25 cellular contexts compared by ENCODE assay signal in the genomic region with DNA sequence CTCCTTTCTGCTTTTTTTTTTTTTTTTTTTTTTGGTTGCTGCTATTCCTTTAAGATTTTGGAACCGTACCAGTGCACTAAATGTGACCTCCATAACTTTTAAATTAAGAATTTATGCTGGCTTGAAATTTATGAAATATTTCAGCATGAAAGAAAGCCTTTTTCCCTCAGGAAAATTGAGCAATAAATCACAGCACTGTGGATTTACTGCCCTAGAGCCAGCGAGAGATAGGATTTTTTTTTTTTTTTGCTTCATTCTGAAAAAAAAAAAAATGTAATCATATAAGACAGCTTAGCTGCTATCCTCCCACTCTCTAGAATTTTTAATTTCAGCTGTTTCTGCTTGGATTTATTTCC.
"Had no signal": no experiment of that assay in that cellular context is flagged by ENCODE, and none has a peak within 500 bp of the region (broad histone marks: within the 10 kb centered on the region; RNA-seq: fewer than 3 reads in every experiment).

No MANE protein-coding gene starts in this region.

- DNase-seq: effector memory CD8-positive, alpha-beta T cell; erythroblast; glutamatergic neuron; islet precursor cell; left lung; lower lobe of right lung; naive B cell; nephron progenitor cell; psoas muscle; retina; right lobe of liver; spleen; stimulated activated CD4-positive, alpha-beta T cell treated with anti-CD3 and anti-CD28 coated beads, Interleukin-15, amount 100 ng/mL, for 24 hours; stimulated activated CD4-positive, alpha-beta T cell treated with anti-CD3 and anti-CD28 coated beads, Interleukin-1b, Interleukin-23, amount 100 ng/mL, for 48 hours; stimulated activated CD4-positive, alpha-beta T cell treated with anti-CD3 and anti-CD28 coated beads, Interleukin-4, amount 100 ng/mL, for 4 hours; stimulated activated naive B cell treated with anti-CD40 and anti-IgM and Interleukin-4, amounts not matched to agents 10 μg/mL and 1 μg/mL and 100 μg/mL, for 72 hours; stomach; substantia nigra; transverse colon had no signal

- H3K4me3 ChIP-seq: gastroesophageal sphincter, left lung, lower lobe of right lung, psoas muscle, right lobe of liver, spleen, stomach, thoracic aorta, transverse colon had no signal

- H3K4me1 Mint-ChIP-seq: stimulated activated naive B cell treated with anti-CD40 and anti-IgM and Interleukin-4, amounts not matched to agents 10 μg/mL and 1 μg/mL and 100 μg/mL, for 72 hours had no signal

- ATAC-seq: effector memory CD8-positive, alpha-beta T cell; gastroesophageal sphincter; left lung; lower lobe of right lung; psoas muscle; right lobe of liver; stimulated activated naive B cell treated with anti-CD40 and anti-IgM and Interleukin-4, amounts not matched to agents 10 μg/mL and 1 μg/mL and 100 μg/mL, for 72 hours had no signal

- H3K9me3 ChIP-seq: left lung, neutrophil, psoas muscle, right lobe of liver, thoracic aorta, transverse colon had no signal

- H3K4me1 ChIP-seq: gastroesophageal sphincter, psoas muscle had no signal

- H3K27me3 Mint-ChIP-seq: naive B cell; stimulated activated naive B cell treated with anti-CD40 and anti-IgM and Interleukin-4, amounts not matched to agents 10 μg/mL and 1 μg/mL and 100 μg/mL, for 72 hours had no signal

- H3K27ac ChIP-seq: gastroesophageal sphincter, left lung, lower lobe of right lung, neutrophil, psoas muscle, thoracic aorta, transverse colon had no signal

- H3K9me3 Mint-ChIP-seq: effector memory CD8-positive, alpha-beta T cell; naive B cell had no signal

- H3K4me3 Mint-ChIP-seq: effector memory CD8-positive, alpha-beta T cell; memory B cell; naive B cell; nephron progenitor cell; stimulated activated naive B cell treated with anti-CD40 and anti-IgM and Interleukin-4, amounts not matched to agents 10 μg/mL and 1 μg/mL and 100 μg/mL, for 72 hours had no signal

- H3K27me3 ChIP-seq: gastroesophageal sphincter, left lung, neutrophil, right lobe of liver, spleen, stomach, transverse colon had no signal

- FAIRE-seq: endothelial cell of umbilical vein, urothelium cell line had no signal

- H3K27ac Mint-ChIP-seq: effector memory CD8-positive, alpha-beta T cell; memory B cell; naive B cell; nephron progenitor cell; stimulated activated naive B cell treated with anti-CD40 and anti-IgM and Interleukin-4, amounts not matched to agents 10 μg/mL and 1 μg/mL and 100 μg/mL, for 72 hours had no signal

- H3K36me3 ChIP-seq: left lung, lower lobe of right lung, neutrophil, right lobe of liver, thoracic aorta, transverse colon had no signal
